Comparison of ENCODE assay signal across 10 cellular contexts in the genomic region with DNA sequence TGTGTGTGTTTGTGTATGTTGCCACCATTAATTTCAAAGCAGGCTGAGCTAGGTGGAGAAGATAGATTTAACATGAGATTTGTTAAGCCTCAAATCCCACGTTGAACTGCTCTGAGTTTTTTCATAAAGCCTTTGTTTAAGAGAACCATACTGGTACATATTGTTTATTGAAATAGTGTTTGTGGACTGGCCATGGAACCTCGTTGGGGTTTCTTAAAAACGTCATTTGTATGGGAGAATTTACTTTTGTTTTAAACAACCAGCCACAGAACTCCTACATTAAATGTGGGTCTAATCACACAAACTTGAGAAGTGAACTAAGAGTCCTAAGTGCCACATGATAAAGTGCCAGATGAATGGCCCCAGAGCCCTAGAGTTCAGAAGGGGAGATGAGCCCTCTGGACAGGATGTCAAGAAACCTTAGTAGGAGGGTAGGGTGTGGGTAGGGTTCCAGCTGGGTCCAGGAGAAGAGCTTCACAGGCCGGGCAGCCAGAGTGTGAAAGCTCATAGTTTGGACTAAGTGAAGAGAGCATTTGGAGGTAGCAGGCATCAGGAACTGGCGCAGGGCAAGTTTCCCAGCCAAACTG.
DNase-seq lines count a peak whose midpoint lies in the region; ATAC-seq and TF ChIP-seq lines count a peak whose summit lies in the region.
"Had no signal": no experiment of that assay in that cellular context is flagged by ENCODE, and none has a peak within 500 bp of the region (broad histone marks: within the 10 kb centered on the region; RNA-seq: fewer than 3 reads in every experiment).

No MANE protein-coding gene starts in this region.

- H3K27me3 ChIP-seq in colonic mucosa (no peaks in the 10 kb centered on the region), upper lobe of left lung (no peaks in the 10 kb centered on the region)

- H3K36me3 ChIP-seq in colonic mucosa (no peaks in the 10 kb centered on the region), upper lobe of left lung (peaks cover 0 to 21% (median 9%) of the 10 kb centered on the region in 4 donors)

- no peak for DNase-seq in activated naive CD4-positive, alpha-beta T cell treated with anti-CD3 and anti-CD28 coated beads for 36 hours
- no peak for DNase-seq in activated naive CD4-positive, alpha-beta T cell treated with anti-CD3 and anti-CD28 coated beads, Interleukin-2, amount 50 U/mL, for 16 hours
- no peak for DNase-seq in colonic mucosa
- no peak for DNase-seq in naive thymus-derived CD8-positive, alpha-beta T cell
- no peak for DNase-seq in upper lobe of left lung
- no peak for DNase-seq in SW480 (ENCODE audit: low spot score)
- no peak for DNase-seq in activated CD8-positive, alpha-beta memory T cell treated with anti-CD3 and anti-CD28 coated beads, Interleukin-2, amount 50 U/mL, for 4 hours
- DNase-seq: NCI-H526 treated with DMSO at 0.1 percent for 48 hours, T-helper 9 cell had no signal

- intact Hi-C loops in activated naive CD4-positive, alpha-beta T cell treated with anti-CD3 and anti-CD28 coated beads for 36 hours (cut with micrococcal nuclease) = loop anchor here (2.0 kb wide), 1 partner anchor 80 kb away; no protein-coding TSS in a partner anchor
- intact Hi-C loops in colonic mucosa (cut with DNase I) = loop anchor here (10.0 kb wide), 1 partner anchor 68 kb away; no protein-coding TSS in a partner anchor

- H3K9ac ChIP-seq in colonic mucosa (ENCODE audit: low read depth in 2 of 2, low read length in 2 of 2) = no peak overlapping the region

- TF ChIP-seq CTCF in colonic mucosa (IDR thresholded peaks at IDR 0.05) = no peak
- TF ChIP-seq CTCF in upper lobe of left lung (IDR thresholded peaks at IDR 0.05) = no peak

- no peak for ATAC-seq in naive thymus-derived CD8-positive, alpha-beta T cell
- ATAC-seq in upper lobe of left lung (ENCODE audit: low FRiP score in 2 of 2) (no peak), GM21717 (IDR thresholded peaks at IDR 0.05; ENCODE audit: unreplicated experiment) (no peak)

- peaks cover 14% of the 10 kb centered on the region for H3K36me3 Mint-ChIP-seq in activated naive CD4-positive, alpha-beta T cell treated with anti-CD3 and anti-CD28 coated beads for 36 hours (ENCODE audit: low read depth)
- peaks cover 0 to 28% (median 16%) of the 10 kb centered on the region in 3 donors for H3K36me3 Mint-ChIP-seq in naive thymus-derived CD8-positive, alpha-beta T cell

- H3K4me1 ChIP-seq in colonic mucosa (peaks cover 25% of the 10 kb centered on the region), upper lobe of left lung (peaks cover 88 to 96% (median 91%) of the 10 kb centered on the region in 4 donors)

- WGBS in upper lobe of left lung, 2 donors = 39 to 47% methylated on average over 5 of the region's 5 CpGs

- H3K9me3 ChIP-seq in colonic mucosa (no peaks in the 10 kb centered on the region), upper lobe of left lung (no peaks in the 10 kb centered on the region)

- no peak for TF ChIP-seq EP300 in upper lobe of left lung (IDR thresholded peaks at IDR 0.05)

- H3K4me3 ChIP-seq in colonic mucosa = no peak overlapping the region
- no peak overlapping the region for H3K4me3 ChIP-seq in upper lobe of left lung

- H3K4me1 Mint-ChIP-seq in activated naive CD4-positive, alpha-beta T cell treated with anti-CD3 and anti-CD28 coated beads for 36 hours (ENCODE audit: low read depth) = peaks cover 91% of the 10 kb centered on the region
- H3K4me1 Mint-ChIP-seq in naive thymus-derived CD8-positive, alpha-beta T cell = peaks cover 64 to 95% (median 93%) of the 10 kb centered on the region in 4 donors

- CTCF ChIA-PET in activated naive CD4-positive, alpha-beta T cell treated with anti-CD3 and anti-CD28 coated beads for 36 hours (lab: Charles Lee) = interaction anchor here (0.7 to 4.2 kb wide), 4 partner anchors 10 to 56 kb away, joined by 3 to 21 read pairs (median 4); no protein-coding TSS in a partner anchor

- H3K27ac ChIP-seq in colonic mucosa = peak overlapping the region; percentile 34
- peak overlapping the region; percentile 72 to 82 (median 75) for H3K27ac ChIP-seq in upper lobe of left lung

- POLR2A ChIA-PET in naive thymus-derived CD8-positive, alpha-beta T cell (lab: Charles Lee) = interaction anchor here (0.6 to 4.6 kb wide), 6 partner anchors 9 to 44 kb away, joined by 3 to 32 read pairs (median 8); no protein-coding TSS in a partner anchor

- no peaks in the 10 kb centered on the region for H3K9me3 Mint-ChIP-seq in activated naive CD4-positive, alpha-beta T cell treated with anti-CD3 and anti-CD28 coated beads for 36 hours
- H3K9me3 Mint-ChIP-seq in naive thymus-derived CD8-positive, alpha-beta T cell = no peaks in the 10 kb centered on the region

- peak overlapping the region; percentile 80 for H3K27ac Mint-ChIP-seq in activated naive CD4-positive, alpha-beta T cell treated with anti-CD3 and anti-CD28 coated beads for 36 hours
- H3K27ac Mint-ChIP-seq in naive thymus-derived CD8-positive, alpha-beta T cell = peak overlapping the region; percentile 84 to 98 (median 89)

- H3K4me3 Mint-ChIP-seq in activated naive CD4-positive, alpha-beta T cell treated with anti-CD3 and anti-CD28 coated beads for 36 hours = no peak overlapping the region
- H3K4me3 Mint-ChIP-seq in naive thymus-derived CD8-positive, alpha-beta T cell = peak overlapping the region; percentile 4 to 82 (median 54)

- H3K27me3 Mint-ChIP-seq in activated naive CD4-positive, alpha-beta T cell treated with anti-CD3 and anti-CD28 coated beads for 36 hours (ENCODE audit: low read depth) = no peaks in the 10 kb centered on the region
- H3K27me3 Mint-ChIP-seq in naive thymus-derived CD8-positive, alpha-beta T cell = no peaks in the 10 kb centered on the region

- no peak for TF ChIP-seq POLR2A in upper lobe of left lung (IDR thresholded peaks at IDR 0.05)
